27 cellular contexts compared by ENCODE assay signal in genomic region chr4:18684932-18685331, GRCh38.
"Had no signal": no experiment of that assay in that cellular context is flagged by ENCODE, and none has a peak within 500 bp of the region (broad histone marks: within the 10 kb centered on the region; RNA-seq: fewer than 3 reads in every experiment).

No MANE protein-coding gene starts in this region.

- H3K27ac ChIP-seq: cardiac muscle cell, heart right ventricle, left ventricle myocardium inferior, suprapubic skin, tibial artery had no signal

- H3K4me3 ChIP-seq: cardiac muscle cell, heart right ventricle, left ventricle myocardium inferior, lung, suprapubic skin, tibial artery had no signal

- H3K27me3 ChIP-seq: cardiac muscle cell, suprapubic skin, tibial artery had no signal

- H3K4me1 ChIP-seq: left ventricle myocardium inferior, suprapubic skin had no signal

- ATAC-seq: activated CD4-positive, CD25-positive, alpha-beta regulatory T cell treated with anti-CD3 and anti-CD28 coated beads, Interleukin-2, amount 50 U/mL, for 24 hours; effector memory CD8-positive, alpha-beta T cell; esophagus mucosa; heart right ventricle; natural killer cell treated with Interleukin-12 subunit alpha and Interleukin-12 subunit beta and Interleukin-15 and Interleukin-18, amount 100 ng/mL, for 72 hours; right cardiac atrium; stimulated activated naive B cell treated with anti-CD40 and anti-IgM and Interleukin-4, amounts not matched to agents 10 μg/mL and 1 μg/mL and 100 μg/mL, for 72 hours had no signal

- DNase-seq: activated CD4-positive, alpha-beta T cell treated with anti-CD3 and anti-CD28 coated beads for 48 hours; activated CD4-positive, alpha-beta T cell treated with anti-CD3 and anti-CD28 coated beads, Interleukin-2, amount 50 U/mL, for 48 hours; activated CD8-positive, alpha-beta memory T cell treated with anti-CD3 and anti-CD28 coated beads, Interleukin-2, amount 50 U/mL, for 4 hours; activated gamma-delta T cell; activated naive CD4-positive, alpha-beta T cell treated with anti-CD3 and anti-CD28 coated beads, Interleukin-2, amount 10 ng/mL, durations not matched to agents 7 days and 5 days; activated naive CD8-positive, alpha-beta T cell treated with anti-CD3 and anti-CD28 coated beads, Interleukin-2, amount 10 ng/mL, durations not matched to agents 7 days and 5 days; activated T-cell treated with anti-CD3 and anti-CD28 coated beads, Interleukin-2, amount 50 U/mL, for 1 hour; amniotic stem cell; cortex of kidney; effector memory CD8-positive, alpha-beta T cell; foreskin fibroblast; heart right ventricle; kidney glomerular epithelial cell; left ventricle myocardium inferior; mesendoderm; posterior cingulate gyrus; right cardiac atrium; stimulated activated CD4-positive, alpha-beta T cell treated with anti-CD3 and anti-CD28 coated beads, Interleukin-15, amount 100 ng/mL, for 24 hours; stimulated activated CD4-positive, alpha-beta T cell treated with anti-CD3 and anti-CD28 coated beads, Interleukin-2, amount 100 ng/mL, for 24 hours; stimulated activated naive B cell treated with anti-CD40 and anti-IgM and Interleukin-4, amounts not matched to agents 10 μg/mL and 1 μg/mL and 100 μg/mL, for 72 hours; tibial artery had no signal

- H3K9me3 ChIP-seq: heart right ventricle, left ventricle myocardium inferior, suprapubic skin, tibial artery had no signal

- H3K36me3 ChIP-seq: cardiac muscle cell, heart right ventricle, left ventricle myocardium inferior, suprapubic skin, tibial artery had no signal
